25 cellular contexts compared by ENCODE assay signal in genomic region chrY:17166881-17167280, GRCh38.
"Had no signal": no experiment of that assay in that cellular context is flagged by ENCODE, and none has a peak within 500 bp of the region (broad histone marks: within the 10 kb centered on the region; RNA-seq: fewer than 3 reads in every experiment).

No MANE protein-coding gene starts in this region.

- H3K27ac Mint-ChIP-seq: mesothelial cell of epicardium; natural killer cell; stimulated activated effector memory CD8-positive, alpha-beta T cell treated with anti-CD3 and anti-CD28 coated beads, Interleukin-12 subunit alpha, Interleukin-12 subunit beta, amount 100 ng/mL, for 72 hours; type B pancreatic cell had no signal

- H3K4me3 ChIP-seq: dorsolateral prefrontal cortex, heart right ventricle, ovary, suprapubic skin, thyroid gland had no signal

- H3K27ac ChIP-seq: dorsolateral prefrontal cortex, heart right ventricle, ovary, suprapubic skin, thyroid gland had no signal

- FAIRE-seq: frontal cortex, islet of Langerhans, small intestine, urothelium cell line had no signal

- H3K9me3 ChIP-seq: heart right ventricle, ovary, suprapubic skin, thyroid gland had no signal

- H3K4me1 Mint-ChIP-seq: mesothelial cell of epicardium; natural killer cell; neural crest cell; stimulated activated effector memory CD8-positive, alpha-beta T cell treated with anti-CD3 and anti-CD28 coated beads, Interleukin-12 subunit alpha, Interleukin-12 subunit beta, amount 100 ng/mL, for 72 hours had no signal

- H3K4me1 ChIP-seq: heart right ventricle, suprapubic skin, thyroid gland had no signal

- H3K27me3 Mint-ChIP-seq: type B pancreatic cell had no signal

- ATAC-seq: heart right ventricle; left lobe of liver; natural killer cell; right cardiac atrium; stimulated activated effector memory CD8-positive, alpha-beta T cell treated with anti-CD3 and anti-CD28 coated beads, Interleukin-12 subunit alpha, Interleukin-12 subunit beta, amount 100 ng/mL, for 72 hours; stimulated activated naive CD8-positive, alpha-beta T cell treated with anti-CD3 and anti-CD28 coated beads, Interleukin-15, Interleukin-2, amounts not matched to agents 100 U/mL and 50 U/mL, for 24 hours had no signal

- H3K36me3 ChIP-seq: heart right ventricle, ovary, suprapubic skin, thyroid gland had no signal

- H3K36me3 Mint-ChIP-seq: mesothelial cell of epicardium; natural killer cell; stimulated activated effector memory CD8-positive, alpha-beta T cell treated with anti-CD3 and anti-CD28 coated beads, Interleukin-12 subunit alpha, Interleukin-12 subunit beta, amount 100 ng/mL, for 72 hours; type B pancreatic cell had no signal

- H3K27me3 ChIP-seq: dorsolateral prefrontal cortex, heart right ventricle, ovary, suprapubic skin, thyroid gland had no signal

- H3K9me3 Mint-ChIP-seq: mesothelial cell of epicardium, neural crest cell, type B pancreatic cell had no signal

- H3K4me3 Mint-ChIP-seq: mesothelial cell of epicardium; natural killer cell; neural crest cell; stimulated activated effector memory CD8-positive, alpha-beta T cell treated with anti-CD3 and anti-CD28 coated beads, Interleukin-12 subunit alpha, Interleukin-12 subunit beta, amount 100 ng/mL, for 72 hours; type B pancreatic cell had no signal

- DNase-seq: cortex of kidney; dorsolateral prefrontal cortex; effector CD8-positive, alpha-beta T cell; erythroblast; heart right ventricle; hypothalamus; mammary epithelial cell; natural killer cell; ovary; right cardiac atrium; small intestine; stimulated activated CD4-positive, alpha-beta T cell treated with anti-CD3 and anti-CD28 coated beads, Interleukin-12 subunit alpha, Interleukin-12 subunit beta, amount 100 ng/mL, for 4 hours; stimulated activated CD4-positive, alpha-beta T cell treated with anti-CD3 and anti-CD28 coated beads, Interleukin-4, amount 100 ng/mL, for 1 hour; stimulated activated CD8-positive, alpha-beta memory T cell treated with anti-CD3 and anti-CD28 coated beads, Interleukin-4, amount 100 ng/mL, for 48 hours; stimulated activated naive CD8-positive, alpha-beta T cell treated with anti-CD3 and anti-CD28 coated beads, Interleukin-15, Interleukin-2, amounts not matched to agents 100 U/mL and 50 U/mL, for 24 hours; thyroid gland had no signal
